Comparison of ENCODE assay signal across 11 cellular contexts in genomic region chr1:154541231-154541630, GRCh38. TPM values are rescaled to one million over a fixed set of nuclear protein-coding genes. Genes with fewer than 3 reads are reported as not detected.
"Had no signal": no experiment of that assay in that cellular context is flagged by ENCODE, and none has a peak within 500 bp of the region (broad histone marks: within the 10 kb centered on the region; RNA-seq: fewer than 3 reads in every experiment).

No MANE protein-coding gene starts in this region.

- H3K9ac ChIP-seq: KMS-11 had no signal

- H3K4me2 ChIP-seq: KMS-11 had no signal

- ATAC-seq: HepG2 had no signal

- H3K27ac Mint-ChIP-seq: H9, HFFc6, IgD-negative memory B cell had no signal

- FAIRE-seq: HepG2 had no signal

- H3K27ac ChIP-seq: HL-60, KMS-11 had no signal

- H3K4me3 Mint-ChIP-seq: H9, HFFc6, IgD-negative memory B cell had no signal

- DNase-seq: GOT3, H9, HCEC 1CT, HFFc6, Karpas-422 had no signal

- H3K9me3 Mint-ChIP-seq: H9, HFFc6, IgD-negative memory B cell had no signal

RNA-seq across cellular contexts. Expression of gene CHRNB2, which starts 26.3 kb away (rescaled TPM):
- total RNA-seq: H4 had no signal

RNA-seq across cellular contexts. Expression of gene SHE, which starts 39.0 kb away (rescaled TPM):
- total RNA-seq: H4, HepG2, HFFc6, HT1080 had no signal
- polyA plus RNA-seq: HepG2, IgD-negative memory B cell had no signal

RNA-seq across cellular contexts. Expression of gene TDRD10, which starts 39.2 kb away (rescaled TPM):
- total RNA-seq: H4, HepG2, HFFc6, HT1080 had no signal
- polyA plus RNA-seq: HepG2, IgD-negative memory B cell had no signal
